ENCODE assay signal across 10 cellular contexts in the genomic region with DNA sequence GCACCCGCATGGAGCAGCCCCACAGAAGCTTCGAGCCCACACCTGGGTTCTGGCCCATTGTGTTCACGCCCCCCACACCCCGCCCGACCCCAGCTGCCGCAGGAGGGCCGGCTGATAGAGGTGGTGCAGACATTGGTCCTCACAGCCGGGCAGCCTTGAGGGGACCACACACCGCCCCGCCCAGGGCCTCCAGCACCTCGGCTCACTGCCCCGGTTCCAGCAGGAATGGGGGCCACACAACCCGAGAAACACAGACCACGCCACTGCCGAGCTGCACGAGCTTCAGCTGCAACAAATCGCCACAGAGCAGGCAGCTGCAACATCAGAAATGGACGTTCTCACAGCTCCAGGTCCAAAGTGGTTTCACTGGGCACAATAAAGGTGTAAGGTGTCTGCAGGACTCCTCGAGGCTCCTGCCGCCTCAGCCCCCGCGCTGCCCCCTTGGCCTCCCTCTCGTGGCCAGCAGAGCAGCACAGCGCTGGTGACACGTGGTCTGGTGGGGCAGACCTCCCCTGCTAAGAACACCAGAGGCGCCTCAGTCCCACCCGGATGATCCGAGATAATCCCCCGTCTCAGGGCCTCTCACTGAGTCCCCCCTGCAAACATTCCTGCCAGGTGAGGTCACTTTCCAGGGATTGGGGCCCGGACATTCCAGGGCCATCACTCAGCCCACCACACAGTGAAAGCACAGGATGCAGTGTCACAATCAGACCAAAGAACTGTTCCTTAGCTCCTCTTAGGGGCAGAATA.
DNase-seq lines count a peak whose midpoint lies in the region; ATAC-seq and TF ChIP-seq lines count a peak whose summit lies in the region.
"Had no signal": no experiment of that assay in that cellular context is flagged by ENCODE, and none has a peak within 500 bp of the region (broad histone marks: within the 10 kb centered on the region; RNA-seq: fewer than 3 reads in every experiment).

No MANE protein-coding gene starts in this region.

- TF ChIP-seq CTCF in WERI-Rb-1 (IDR thresholded peaks at IDR 0.05; ENCODE audit: low read depth, low read length): peak; percentile 75
- no peak for TF ChIP-seq CTCF in smooth muscle cell (IDR thresholded peaks at IDR 0.05; ENCODE audit: borderline replicate concordance, insufficient read depth, poor library complexity, severe bottlenecking)

- WGBS in smooth muscle cell (ENCODE audit: low lambda C conversion rate): 38% methylated on average over 25 of the region's 30 CpGs

- intact Hi-C loops in left ventricle myocardium superior (cut with micrococcal nuclease): no loop called here

- H3K27me3 ChIP-seq in WERI-Rb-1 (ENCODE audit: insufficient read depth, low read depth, severe bottlenecking) (no peaks in the 10 kb centered on the region), smooth muscle cell (ENCODE audit: low read depth) (no peaks in the 10 kb centered on the region)

- ATAC-seq in left ventricle myocardium superior: peak; percentile 57
- ATAC-seq in GM21390 (IDR thresholded peaks at IDR 0.05; ENCODE audit: unreplicated experiment): no peak
- no peak for ATAC-seq in GM19467 (IDR thresholded peaks at IDR 0.05; ENCODE audit: unreplicated experiment)
- ATAC-seq in HG03439 (IDR thresholded peaks at IDR 0.05; ENCODE audit: unreplicated experiment): no peak
- ATAC-seq: activated T-cell treated with anti-CD3 and anti-CD28 coated beads, Interleukin-2, amount 50 U/mL, for 72 hours had no signal

- H3F3A ChIP-seq in smooth muscle cell (ENCODE audit: low read depth): peaks cover 16% of the 10 kb centered on the region

- no peaks in the 10 kb centered on the region for H4K20me1 ChIP-seq in smooth muscle cell (ENCODE audit: low read depth)

- H3K27ac ChIP-seq in WERI-Rb-1: peak overlapping the region; percentile 91
- H3K27ac ChIP-seq in smooth muscle cell (ENCODE audit: low read depth): peak overlapping the region; percentile 72

- H2AFZ ChIP-seq in smooth muscle cell (ENCODE audit: low read depth): no peak overlapping the region

- DNase-seq in H4 (ENCODE audit: low spot score) (peak; percentile 92), WERI-Rb-1 (peak; percentile 100), left ventricle myocardium superior (peak; percentile 29), smooth muscle cell (lab: John Stamatoyannopoulos, UW; ENCODE audit: unreplicated experiment) (peak; percentile 37), occipital lobe (lab: John Stamatoyannopoulos, UW) (no peak)
- DNase-seq: activated T-cell treated with anti-CD3 and anti-CD28 coated beads, Interleukin-2, amount 50 U/mL, for 72 hours; NCI-H446 had no signal

- H3K4me1 ChIP-seq in smooth muscle cell (ENCODE audit: low read depth): peaks cover 8% of the 10 kb centered on the region

- H3K9me3 ChIP-seq in WERI-Rb-1 (ENCODE audit: severe bottlenecking): peaks cover 5% of the 10 kb centered on the region
- H3K9me3 ChIP-seq in smooth muscle cell (replicated peaks; ENCODE audit: low read depth): no peaks in the 10 kb centered on the region

- peak overlapping the region; percentile 26 for H3K9ac ChIP-seq in smooth muscle cell (ENCODE audit: low read depth)

- peak overlapping the region; percentile 57 for H3K4me2 ChIP-seq in smooth muscle cell

- H3K36me3 ChIP-seq in WERI-Rb-1 (no peaks in the 10 kb centered on the region; the same call in 1 of the 2 replicates), smooth muscle cell (ENCODE audit: low read depth) (no peaks in the 10 kb centered on the region)

- H3K4me3 ChIP-seq in WERI-Rb-1 (ENCODE audit: low read depth, low read length) (peak overlapping the region; percentile 24), smooth muscle cell (no peak overlapping the region)

- H3K79me2 ChIP-seq in smooth muscle cell (ENCODE audit: low read depth): no peaks in the 10 kb centered on the region
